In genomic region chr6:138572885-138573284, GRCh38 we compare ENCODE assay signal across 16 cellular contexts.
DNase-seq lines count a peak whose midpoint lies in the region; ATAC-seq and TF ChIP-seq lines count a peak whose summit lies in the region.
"Had no signal": no experiment of that assay in that cellular context is flagged by ENCODE, and none has a peak within 500 bp of the region (broad histone marks: within the 10 kb centered on the region; RNA-seq: fewer than 3 reads in every experiment).

No MANE protein-coding gene starts in this region.

- peaks cover 5% of the 10 kb centered on the region for H3K79me1 ChIP-seq in trophoblast cell (ENCODE audit: low read length)

- H3K36me3 ChIP-seq in hepatocyte (replicated peaks; ENCODE audit: insufficient read depth, low read depth) (no peaks in the 10 kb centered on the region), trophoblast cell (ENCODE audit: control insufficient read depth in 1 of 2, insufficient read depth in 2 of 2, low read length in 2 of 2) (peaks cover 0 to 2% of the 10 kb centered on the region in 2 experiments)
- H3K36me3 ChIP-seq: gastroesophageal sphincter, SJCRH30, tibial artery had no signal

- 59% methylated on average over 6 of the region's 6 CpGs for WGBS in hepatocyte (ENCODE audit: low lambda C conversion rate, missing lambda C conversion rate)
- no CpG with 5 or more reads among the region's 6 CpGs for WGBS in trophoblast cell (ENCODE audit: extremely low coverage, insufficient coverage, insufficient read length)

- H3K9me3 ChIP-seq in hepatocyte (ENCODE audit: low read depth): no peaks in the 10 kb centered on the region
- no peaks in the 10 kb centered on the region for H3K9me3 ChIP-seq in trophoblast cell (ENCODE audit: insufficient read depth, low read depth, low read length)
- H3K9me3 ChIP-seq: gastroesophageal sphincter, SJCRH30, tibial artery had no signal

- H3K9ac ChIP-seq in trophoblast cell (ENCODE audit: low read length): no peak overlapping the region

- H4K12ac ChIP-seq in trophoblast cell (ENCODE audit: low read depth, low read length): no peak overlapping the region

- no peaks in the 10 kb centered on the region for H3K27me3 ChIP-seq in hepatocyte
- no peaks in the 10 kb centered on the region for H3K27me3 ChIP-seq in trophoblast cell (ENCODE audit: insufficient read depth, low read length)
- H3K27me3 ChIP-seq: SJCRH30, tibial artery had no signal

- DNase-seq in G401 (ENCODE audit: low spot score) (peak; percentile 12), LNCaP clone FGC (ENCODE audit: low read depth) (no peak), hepatocyte (ENCODE audit: low spot score) (no peak), trophoblast cell (peak; percentile 76 to 85), DMS53 (lab: John Stamatoyannopoulos, UW) (no peak), GM10266 (ENCODE audit: extremely low spot score) (no peak)
- DNase-seq: activated gamma-delta T cell treated with Interleukin-2 at 50 U/mL for 16 hours; AML-193; amniotic stem cell; Karpas-422; stimulated activated CD4-positive, alpha-beta T cell treated with anti-CD3 and anti-CD28 coated beads, Interleukin-1b, Interleukin-23, amount 100 ng/mL, for 48 hours; stimulated activated naive CD4-positive, alpha-beta T cell had no signal

- no peak overlapping the region for H4K91ac ChIP-seq in trophoblast cell (ENCODE audit: low read depth, low read length)

- no peak overlapping the region for H3K14ac ChIP-seq in trophoblast cell (ENCODE audit: low read length)

- no peak overlapping the region for H4K8ac ChIP-seq in trophoblast cell (ENCODE audit: low read depth, low read length)

- H3K4ac ChIP-seq in trophoblast cell (ENCODE audit: low read depth, low read length): no peak overlapping the region

- H3K4me3 ChIP-seq in LNCaP clone FGC (ENCODE audit: low read depth, low read length): peak overlapping the region; percentile 48
- H3K4me3 ChIP-seq in hepatocyte: no peak overlapping the region
- no peak overlapping the region for H3K4me3 ChIP-seq in trophoblast cell (ENCODE audit: low read depth, low read length)

- H3K4me1 ChIP-seq in hepatocyte (ENCODE audit: insufficient read depth) (peaks cover 8% of the 10 kb centered on the region), trophoblast cell (ENCODE audit: control insufficient read depth in 1 of 2, insufficient read depth in 2 of 2, low read length in 2 of 2) (peaks cover 12 to 14% of the 10 kb centered on the region in 2 experiments)
- H3K4me1 ChIP-seq: SJCRH30 had no signal

- H2AK5ac ChIP-seq in trophoblast cell (ENCODE audit: low read length): no peak overlapping the region

- H3K9me2 ChIP-seq in hepatocyte (replicated peaks; ENCODE audit: insufficient read depth): no peaks in the 10 kb centered on the region

- ATAC-seq in GM19351 (IDR thresholded peaks at IDR 0.05; ENCODE audit: unreplicated experiment): no peak

- H3K27ac ChIP-seq in hepatocyte: no peak overlapping the region
- H3K27ac ChIP-seq in trophoblast cell (ENCODE audit: low read depth, low read length): no peak overlapping the region
- H3K27ac ChIP-seq: SJCRH30 had no signal

- H2BK5ac ChIP-seq in trophoblast cell (ENCODE audit: low read depth, low read length, poor library complexity): no peak overlapping the region

- H3K23ac ChIP-seq in trophoblast cell (ENCODE audit: low read length): no peak overlapping the region

- H3K79me2 ChIP-seq in hepatocyte (peaks cover 33% of the 10 kb centered on the region), trophoblast cell (ENCODE audit: control insufficient read depth, insufficient read depth, low read length, poor library complexity) (peaks cover 5% of the 10 kb centered on the region)

- H3K4me2 ChIP-seq in hepatocyte (peak overlapping the region; percentile 84), trophoblast cell (ENCODE audit: low read length) (no peak overlapping the region)

- in situ Hi-C loops in G401 (cut with HindIII; ENCODE audit: low sequenced_read_pairs): no loop called here

- H2BK12ac ChIP-seq in trophoblast cell (ENCODE audit: low read length): no peak overlapping the region

- TF ChIP-seq CTCF in LNCaP clone FGC (IDR thresholded peaks at IDR 0.05; ENCODE audit: control insufficient read depth, extremely low read depth, insufficient read depth) (no peak), hepatocyte (IDR thresholded peaks at IDR 0.05; ENCODE audit: poor library complexity) (no peak), GM10266 (IDR thresholded peaks at IDR 0.05; ENCODE audit: control insufficient read depth, insufficient read depth, low read depth, missing control alignments) (no peak)

- H3K18ac ChIP-seq in trophoblast cell (ENCODE audit: low read length): no peak overlapping the region

- H4K20me1 ChIP-seq in hepatocyte (ENCODE audit: insufficient read depth, poor library complexity, severe bottlenecking): no peaks in the 10 kb centered on the region

- H2AFZ ChIP-seq in hepatocyte: no peak overlapping the region
- H2AFZ ChIP-seq in trophoblast cell (ENCODE audit: insufficient read depth, low read length, poor library complexity): no peak overlapping the region

- no peak overlapping the region for H2BK120ac ChIP-seq in trophoblast cell (ENCODE audit: insufficient read depth, low read length, poor library complexity)

Comparison
In these comparisons a context has a peak if more than half of its experiments do, and no peak if none do; other contexts are left out.
1. DNase-seq: peak in G401 (single experiment) and trophoblast cell (2 of 2); none in LNCaP clone FGC (single experiment), hepatocyte (single experiment), DMS53 (single experiment) and GM10266 (single experiment).